Comparison of ENCODE assay signal across 26 cellular contexts in genomic region chr1:168480997-168481396, GRCh38.
DNase-seq lines count a peak whose midpoint lies in the region; TF ChIP-seq lines count a peak whose summit lies in the region.
"Had no signal": no experiment of that assay in that cellular context is flagged by ENCODE, and none has a peak within 500 bp of the region (broad histone marks: within the 10 kb centered on the region; RNA-seq: fewer than 3 reads in every experiment).

No MANE protein-coding gene starts in this region.

- intact Hi-C loops in CD4-positive, alpha-beta memory T cell (cut with micrococcal nuclease) = no loop called here
- intact Hi-C loops in PC-9 (cut with micrococcal nuclease; ENCODE audit: unreplicated experiment) = no loop called here

- H3K4me3 ChIP-seq in CD4-positive, alpha-beta memory T cell (ENCODE audit: low read length in 2 of 2) = no peak overlapping the region
- H3K4me3 ChIP-seq in Loucy (ENCODE audit: low read length, poor library complexity, severe bottlenecking) (no peak overlapping the region), endodermal cell (ENCODE audit: low read length) (no peak overlapping the region), rectal smooth muscle tissue (ENCODE audit: low read length) (no peak overlapping the region), PC-9 (no peak overlapping the region)
- H3K4me3 ChIP-seq: ascending aorta, HAP-1, mucosa of descending colon, suprapubic skin had no signal

- peaks cover 51% of the 10 kb centered on the region for H3K4me1 ChIP-seq in CD4-positive, alpha-beta memory T cell (ENCODE audit: insufficient read depth, low read length)
- H3K4me1 ChIP-seq in Loucy (ENCODE audit: insufficient read depth, low read length, poor library complexity, severe bottlenecking) = peaks cover 44% of the 10 kb centered on the region
- H3K4me1 ChIP-seq in endodermal cell (ENCODE audit: control insufficient read depth, insufficient read depth, low read length) = peaks cover 11% of the 10 kb centered on the region
- H3K4me1 ChIP-seq in rectal smooth muscle tissue (ENCODE audit: control insufficient read depth, insufficient read depth, low read length) = peaks cover 42% of the 10 kb centered on the region
- H3K4me1 ChIP-seq in PC-9 (replicated peaks; ENCODE audit: insufficient read depth) = peaks cover 15% of the 10 kb centered on the region
- H3K4me1 ChIP-seq: HAP-1 had no signal

- H3K36me3 Mint-ChIP-seq in CD4-positive, alpha-beta memory T cell = peaks cover 1 to 2% of the 10 kb centered on the region in 2 donors
- H3K36me3 Mint-ChIP-seq in endodermal cell (ENCODE audit: low read depth) = no peaks in the 10 kb centered on the region

- POLR2A ChIA-PET in CD4-positive, alpha-beta memory T cell (lab: Charles Lee; ENCODE audit: partially characterized antibody) = interaction anchor here (1.2 to 1.5 kb wide), 2 partner anchors 11 to 23 kb away, joined by 3 to 6 read pairs; no protein-coding TSS in a partner anchor
- POLR2A ChIA-PET in PC-9 (lab: Charles Lee; ENCODE audit: unreplicated experiment) = interaction anchor here (0.7 kb wide), 1 partner anchor 551 kb away, joined by 8 read pairs; no protein-coding TSS in a partner anchor

- DNase-seq in CD4-positive, alpha-beta memory T cell = no peak
- peak; percentile 78 for DNase-seq in endodermal cell
- no peak for DNase-seq in hypothalamus (lab: John Stamatoyannopoulos, UW)
- no peak for DNase-seq in PC-9
- no peak for DNase-seq in NCI-H226
- DNase-seq: activated CD4-positive, alpha-beta T cell treated with anti-CD3 and anti-CD28 coated beads, Interleukin-2, amount 10 ng/mL, durations not matched to agents 7 days and 5 days; cerebellar nuclear complex; effector CD4-positive, alpha-beta T cell; foreskin keratinocyte; mucosa of descending colon; NCI-H1092 treated with DMSO at 0.1 percent for 48 hours; NCI-H187 treated with DMSO at 0.1 percent for 48 hours; NCI-H526 treated with DMSO at 0.1 percent for 48 hours; RPMI8226; stimulated activated CD4-positive, alpha-beta T cell treated with anti-CD3 and anti-CD28 coated beads, Interleukin-1b, Interleukin-23, amount 100 ng/mL, for 48 hours had no signal

- H3F3A ChIP-seq in Loucy (ENCODE audit: low read depth) (no peaks in the 10 kb centered on the region), PC-9 (ENCODE audit: insufficient read depth, low read depth) (peaks cover 8% of the 10 kb centered on the region; the same call in 1 of the 2 replicates)

- H3K79me2 ChIP-seq in Loucy (ENCODE audit: insufficient read depth, low read length) (no peaks in the 10 kb centered on the region), PC-9 (ENCODE audit: low read depth) (no peaks in the 10 kb centered on the region)

- peak overlapping the region in 3 of 8 donors; percentile 10 to 38 (median 34) for H3K4me3 Mint-ChIP-seq in CD4-positive, alpha-beta memory T cell
- no peak overlapping the region for H3K4me3 Mint-ChIP-seq in endodermal cell
- H3K4me3 Mint-ChIP-seq: activated CD4-positive, alpha-beta T cell treated with anti-CD3 and anti-CD28 coated beads, Interleukin-2, amount 10 ng/mL, durations not matched to agents 7 days and 5 days; T-helper 2 cell treated with Interferon-gamma antibody and Interleukin-4, amounts not matched to agents 5 μg/mL and 100 μg/mL, for 36 hours had no signal

- H3K36me3 ChIP-seq in CD4-positive, alpha-beta memory T cell (ENCODE audit: insufficient read depth, low read length) = no peaks in the 10 kb centered on the region
- H3K36me3 ChIP-seq in Loucy (ENCODE audit: insufficient read depth, low read length) (no peaks in the 10 kb centered on the region), endodermal cell (ENCODE audit: control insufficient read depth, insufficient read depth, low read length) (no peaks in the 10 kb centered on the region), rectal smooth muscle tissue (ENCODE audit: control insufficient read depth, insufficient read depth, low read length) (no peaks in the 10 kb centered on the region), PC-9 (ENCODE audit: low read depth) (no peaks in the 10 kb centered on the region)
- H3K36me3 ChIP-seq: ascending aorta, HAP-1, suprapubic skin had no signal

- no TSS peak for BruUV-seq in PC-9 (replicated peaks; lab: Mats Ljungman, UMichigan)

- 87 to 100% methylated on average over 1 to 2 of the region's 2 CpGs for WGBS in endodermal cell (ENCODE audit: insufficient coverage in 1 of 2, insufficient read length in 1 of 2), 2 experiments

- no peaks in the 10 kb centered on the region for H3K27me3 Mint-ChIP-seq in CD4-positive, alpha-beta memory T cell
- no peaks in the 10 kb centered on the region for H3K27me3 Mint-ChIP-seq in endodermal cell (ENCODE audit: insufficient read depth)
- H3K27me3 Mint-ChIP-seq: activated CD4-positive, alpha-beta T cell treated with anti-CD3 and anti-CD28 coated beads, Interleukin-2, amount 10 ng/mL, durations not matched to agents 7 days and 5 days; progenitor cell of endocrine pancreas had no signal

- no peak overlapping the region for H3K27ac ChIP-seq in CD4-positive, alpha-beta memory T cell (ENCODE audit: low read depth, low read length)
- H3K27ac ChIP-seq in endodermal cell (ENCODE audit: low read depth, low read length) (no peak overlapping the region), rectal smooth muscle tissue (ENCODE audit: low read depth, low read length) (peak overlapping the region; percentile 55), PC-9 (no peak overlapping the region)
- H3K27ac ChIP-seq: ascending aorta, C4-2B, foreskin keratinocyte, suprapubic skin, VCaP had no signal

- H3K4me2 ChIP-seq in Loucy (ENCODE audit: low read depth, low read length, poor library complexity, severe bottlenecking) (no peak overlapping the region), PC-9 (no peak overlapping the region)

- H3K27me3 ChIP-seq in CD4-positive, alpha-beta memory T cell (ENCODE audit: insufficient read depth, low read length) = no peaks in the 10 kb centered on the region
- H3K27me3 ChIP-seq in Loucy (ENCODE audit: insufficient read depth, low read length, poor library complexity, severe bottlenecking) (no peaks in the 10 kb centered on the region), endodermal cell (ENCODE audit: control insufficient read depth, insufficient read depth, low read length, poor library complexity, severe bottlenecking) (no peaks in the 10 kb centered on the region), rectal smooth muscle tissue (ENCODE audit: control insufficient read depth, insufficient read depth, low read length) (no peaks in the 10 kb centered on the region), PC-9 (ENCODE audit: insufficient read depth, low read depth) (no peaks in the 10 kb centered on the region)
- H3K27me3 ChIP-seq: ascending aorta, foreskin keratinocyte, suprapubic skin had no signal

- H3K9me2 ChIP-seq in Loucy (replicated peaks; ENCODE audit: low read depth, low read length) (no peaks in the 10 kb centered on the region), PC-9 (ENCODE audit: insufficient read depth) (no peaks in the 10 kb centered on the region)

- CTCF ChIA-PET in CD4-positive, alpha-beta memory T cell (lab: Charles Lee; ENCODE audit: partially characterized antibody) = interaction anchor here (1.0 to 1.1 kb wide), 3 partner anchors 41 to 123 kb away, joined by 3 to 4 read pairs (median 4); no protein-coding TSS in a partner anchor
- CTCF ChIA-PET in PC-9 (lab: Charles Lee) = no interaction called here

- no peaks in the 10 kb centered on the region for H4K20me1 ChIP-seq in Loucy (ENCODE audit: insufficient read depth, low read length, poor library complexity, severe bottlenecking)
- no peaks in the 10 kb centered on the region for H4K20me1 ChIP-seq in PC-9 (ENCODE audit: insufficient read depth)

- H2AFZ ChIP-seq in Loucy (ENCODE audit: low read length) = peak overlapping the region; percentile 40
- no peak overlapping the region for H2AFZ ChIP-seq in PC-9

- H3K27ac Mint-ChIP-seq in CD4-positive, alpha-beta memory T cell = peak overlapping the region in 4 of 7 donors; percentile 2 to 82 (median 43)
- peak overlapping the region; percentile 31 for H3K27ac Mint-ChIP-seq in endodermal cell
- H3K27ac Mint-ChIP-seq: activated CD4-positive, alpha-beta T cell treated with anti-CD3 and anti-CD28 coated beads, Interleukin-2, amount 10 ng/mL, durations not matched to agents 7 days and 5 days; activated naive CD4-positive, alpha-beta T cell treated with anti-CD3 and anti-CD28 coated beads, Interleukin-2, amount 50 U/mL, for 72 hours; activated T-helper 2 cell treated with anti-CD3 and anti-CD28 coated beads, Interferon-gamma antibody, Interleukin-2, Interleukin-4, amounts not matched to agents 10 μg/mL and 5 μg/mL and 100 μg/mL, durations not matched to agents 14 hours and 24 hours and 36 hours; progenitor cell of endocrine pancreas; T-helper 2 cell treated with Interferon-gamma antibody and Interleukin-4, amounts not matched to agents 5 μg/mL and 100 μg/mL, for 36 hours had no signal

- peaks cover 0 to 5% (median 0%) of the 10 kb centered on the region in 8 donors for H3K9me3 Mint-ChIP-seq in CD4-positive, alpha-beta memory T cell
- H3K9me3 Mint-ChIP-seq in endodermal cell = no peaks in the 10 kb centered on the region

- TF ChIP-seq CTCF in Loucy (conservative IDR thresholded peaks at IDR 0.05; ENCODE audit: low read length) = no peak
- no peak for TF ChIP-seq CTCF in endodermal cell (conservative IDR thresholded peaks at IDR 0.05)
- TF ChIP-seq CTCF in PC-9 (conservative IDR thresholded peaks at IDR 0.05) = no peak

- H3K4me1 Mint-ChIP-seq in CD4-positive, alpha-beta memory T cell = peaks cover 54 to 84% (median 72%) of the 10 kb centered on the region in 4 donors
- peaks cover 16% of the 10 kb centered on the region for H3K4me1 Mint-ChIP-seq in endodermal cell

- H3K9ac ChIP-seq in Loucy (ENCODE audit: low read depth, low read length, poor library complexity, severe bottlenecking) = peak overlapping the region; percentile 10
- no peak overlapping the region for H3K9ac ChIP-seq in endodermal cell (ENCODE audit: extremely low read depth, low read length, poor library complexity, severe bottlenecking)
- no peak overlapping the region for H3K9ac ChIP-seq in rectal smooth muscle tissue (ENCODE audit: low read length)

- H3K9me3 ChIP-seq in CD4-positive, alpha-beta memory T cell (ENCODE audit: control insufficient read depth in 1 of 2, low read length in 2 of 2) = no peaks in the 10 kb centered on the region
- no peaks in the 10 kb centered on the region for H3K9me3 ChIP-seq in Loucy (ENCODE audit: insufficient read depth, low read depth, low read length)
- H3K9me3 ChIP-seq in endodermal cell (ENCODE audit: control insufficient read depth, low read length) = no peaks in the 10 kb centered on the region
- H3K9me3 ChIP-seq in PC-9 (ENCODE audit: insufficient read depth, low read depth) = no peaks in the 10 kb centered on the region; the same call in 1 of the 2 replicates
- H3K9me3 ChIP-seq: ascending aorta, HAP-1, mucosa of descending colon, suprapubic skin had no signal
